9 cellular contexts compared by ENCODE assay signal in the genomic region with DNA sequence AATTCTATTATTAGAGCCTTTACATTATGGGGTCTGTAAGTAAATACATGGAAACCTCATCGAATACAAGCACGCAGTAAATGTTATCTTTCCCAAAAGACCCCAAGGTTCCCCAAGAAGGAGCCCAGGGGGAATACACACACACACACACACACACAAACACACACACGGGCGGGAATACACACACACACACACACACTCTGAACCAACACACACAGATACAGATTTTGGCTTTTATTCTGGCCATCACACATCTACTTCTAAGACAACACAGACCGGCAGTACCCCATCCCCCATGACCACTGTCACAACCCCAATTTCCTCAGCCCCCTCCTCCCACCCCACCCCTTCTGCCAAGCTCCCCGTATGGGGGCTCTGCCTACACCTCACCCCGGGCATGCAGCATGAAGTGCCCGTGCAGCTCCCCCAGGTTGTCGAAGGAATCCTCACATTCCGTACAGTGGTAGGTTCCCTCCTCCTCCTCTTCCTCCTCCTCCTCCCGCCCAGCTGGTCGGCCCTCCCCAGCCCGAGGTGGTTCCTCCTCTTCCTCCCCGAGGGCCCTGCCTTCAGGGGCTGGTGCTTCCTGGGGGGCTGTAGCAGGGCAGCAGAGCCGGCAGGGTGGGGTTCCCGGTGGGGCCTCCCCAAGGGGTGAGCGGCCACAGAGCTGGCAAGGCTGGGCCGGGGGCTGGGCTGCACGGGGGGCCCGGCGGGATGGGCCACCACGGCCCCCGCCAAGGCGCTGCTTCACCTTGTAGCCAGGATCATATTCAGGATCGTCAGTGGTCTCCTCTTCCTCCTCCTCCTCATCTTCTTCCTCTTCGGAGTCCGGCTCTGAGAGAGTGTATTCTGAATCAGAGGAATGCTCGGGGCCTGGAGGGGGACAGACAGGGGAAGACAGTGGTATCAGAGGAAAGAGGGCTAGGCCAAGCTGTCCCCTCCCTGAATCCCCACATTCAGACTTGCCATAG. TPM values are rescaled to one million over a fixed set of nuclear protein-coding genes. Genes with fewer than 3 reads are reported as not detected.
DNase-seq lines count a peak whose midpoint lies in the region; ATAC-seq, FAIRE-seq and TF ChIP-seq lines count a peak whose summit lies in the region.
"Had no signal": no experiment of that assay in that cellular context is flagged by ENCODE, and none has a peak within 500 bp of the region (broad histone marks: within the 10 kb centered on the region; RNA-seq: fewer than 3 reads in every experiment).

No MANE protein-coding gene starts in this region.

- H3K4me2 ChIP-seq in IMR-90 (ENCODE audit: low read depth, low read length) = no peak overlapping the region

- BruUV-seq in IMR-90 (replicated peaks; lab: Mats Ljungman, UMichigan) (no TSS peak), MCF 10A (replicated peaks; lab: Mats Ljungman, UMichigan) (TSS peak; percentile 39)

- H3K9me3 ChIP-seq in IMR-90 (ENCODE audit: control insufficient read depth, insufficient read depth, low read length) (no peaks in the 10 kb centered on the region), skeletal muscle tissue (ENCODE audit: control insufficient read depth in 3 of 3, low read length in 3 of 3) (no peaks in the 10 kb centered on the region), WERI-Rb-1 (ENCODE audit: severe bottlenecking) (no peaks in the 10 kb centered on the region)

- no peak overlapping the region for H3K18ac ChIP-seq in IMR-90 (ENCODE audit: low read depth, low read length)

- no peak for TF ChIP-seq POLR2A in IMR-90 (IDR thresholded peaks at IDR 0.05; ENCODE audit: low read depth, low read length)

- H3K23ac ChIP-seq in IMR-90 (ENCODE audit: low read depth, low read length) = no peak overlapping the region

- peaks cover 9% of the 10 kb centered on the region for H3K4me1 Mint-ChIP-seq in MCF 10A (ENCODE audit: insufficient read depth, unreplicated experiment)

- in situ Hi-C loops in IMR-90 (cut with MboI; ENCODE audit: low sequenced_read_pairs) = no loop called here

- H3K4ac ChIP-seq in IMR-90 (ENCODE audit: low read depth, low read length) = no peak overlapping the region

- H3K9me3 Mint-ChIP-seq in MCF 10A (ENCODE audit: unreplicated experiment) = no peaks in the 10 kb centered on the region

- dilution Hi-C loops in IMR-90 (cut with HindIII; ENCODE audit: low sequenced_read_pairs, unreplicated experiment) = no loop called here

- H3K56ac ChIP-seq in IMR-90 (ENCODE audit: extremely low read depth, insufficient read depth, low read length) = no peak overlapping the region

- no peak overlapping the region for H4K91ac ChIP-seq in IMR-90 (ENCODE audit: insufficient read depth, low read depth, low read length)

- intact Hi-C loops in IMR-90 (cut with micrococcal nuclease) (no loop called here), MCF 10A (cut with micrococcal nuclease) (no loop called here)

- H3K27me3 ChIP-seq in IMR-90 (ENCODE audit: control insufficient read depth, insufficient read depth, low read length) (no peaks in the 10 kb centered on the region), skeletal muscle tissue (ENCODE audit: control insufficient read depth in 3 of 3, insufficient read depth in 3 of 3, low read length in 3 of 3) (no peaks in the 10 kb centered on the region), WERI-Rb-1 (ENCODE audit: insufficient read depth, low read depth, severe bottlenecking) (no peaks in the 10 kb centered on the region)

- no peak overlapping the region for H3K4me3 Mint-ChIP-seq in MCF 10A (ENCODE audit: unreplicated experiment)

- H3K14ac ChIP-seq in IMR-90 (replicated peaks; ENCODE audit: low read depth, low read length) = no peak overlapping the region

- no peak overlapping the region for H2AFZ ChIP-seq in IMR-90 (replicated peaks; ENCODE audit: low read length, poor library complexity)

- POLR2A ChIA-PET in IMR-90 (lab: Charles Lee; ENCODE audit: unreplicated experiment) (no interaction called here), MCF 10A (lab: Yijun Ruan, JAX) (interaction anchor here (0.6 to 5.1 kb wide), 5 partner anchors 10 to 74 kb away, joined by 3 to 45 read pairs (median 3); a partner anchor contains a TSS)

- H2BK5ac ChIP-seq in IMR-90 (ENCODE audit: low read depth, low read length, poor library complexity, severe bottlenecking) = no peak overlapping the region

- peak overlapping the region; percentile 80 for H3K27ac Mint-ChIP-seq in MCF 10A (ENCODE audit: low read depth, unreplicated experiment)

- peaks cover 22 to 46% of the 10 kb centered on the region in 2 experiments for H3K79me1 ChIP-seq in IMR-90 (ENCODE audit: low read depth in 1 of 2, low read length in 2 of 2)

- TF ChIP-seq CTCF in IMR-90 (conservative IDR thresholded peaks at IDR 0.05; ENCODE audit: low read depth, low read length) (no peak), MCF 10A (IDR thresholded peaks at IDR 0.05; ENCODE audit: unreplicated experiment) (no peak), WERI-Rb-1 (IDR thresholded peaks at IDR 0.05; ENCODE audit: low read depth, low read length) (no peak)

- no peak overlapping the region for H2BK20ac ChIP-seq in IMR-90 (ENCODE audit: low read depth, low read length)

- no peak for TF ChIP-seq RAD21 in IMR-90 (IDR thresholded peaks at IDR 0.05; ENCODE audit: low read length)

- no peak overlapping the region for H4K8ac ChIP-seq in IMR-90 (ENCODE audit: low read depth in 2 of 2, low read length in 2 of 2)

- H3K9ac ChIP-seq in IMR-90 (ENCODE audit: low read depth, low read length) (no peak overlapping the region), skeletal muscle tissue (ENCODE audit: low read depth in 1 of 3, low read length in 3 of 3) (no peak overlapping the region)

- no peak for ATAC-seq in IMR-90 (ENCODE audit: low read depth)
- ATAC-seq: SK-N-SH treated with all-trans-retinoic acid at 6 μM for 48 hours had no signal

- peaks cover 7% of the 10 kb centered on the region for H3K36me3 Mint-ChIP-seq in MCF 10A (ENCODE audit: insufficient read depth, unreplicated experiment)

- H2BK15ac ChIP-seq in IMR-90 (ENCODE audit: low read depth, low read length) = no peak overlapping the region

- no peak for FAIRE-seq in frontal cortex (lab: Jason Lieb, UNC)

- H4K5ac ChIP-seq in IMR-90 (ENCODE audit: low read depth, low read length) = no peak overlapping the region

- H3K27ac ChIP-seq in IMR-90 (ENCODE audit: insufficient read depth, low read length) = no peak overlapping the region
- peak overlapping the region; percentile 19 for H3K27ac ChIP-seq in skeletal muscle tissue (ENCODE audit: low read depth, low read length)
- no peak overlapping the region for H3K27ac ChIP-seq in WERI-Rb-1

- H4K20me1 ChIP-seq in IMR-90 (ENCODE audit: insufficient read depth, low read length) = peaks cover 17% of the 10 kb centered on the region

- H2AK9ac ChIP-seq in IMR-90 (replicated peaks; ENCODE audit: low read depth, low read length, poor library complexity) = peak overlapping the region; percentile 55

- no peaks in the 10 kb centered on the region for H3K4me1 ChIP-seq in IMR-90 (ENCODE audit: control insufficient read depth, insufficient read depth, low read length)
- H3K4me1 ChIP-seq in skeletal muscle tissue (ENCODE audit: control insufficient read depth in 3 of 3, insufficient read depth in 3 of 3, low read length in 3 of 3) = peaks cover 0 to 4% (median 0%) of the 10 kb centered on the region in 3 donors

- no peak for DNase-seq in IMR-90
- DNase-seq in MCF 10A (ENCODE audit: unreplicated experiment) = no peak
- no peak for DNase-seq in WERI-Rb-1
- DNase-seq in frontal cortex (ENCODE audit: low spot score in 2 of 2) = no peak
- DNase-seq: activated effector memory CD4-positive, alpha-beta T cell treated with Interleukin-2 at 50 U/mL for 16 hours; NCI-H2107; stimulated activated CD4-positive, alpha-beta T cell treated with anti-CD3 and anti-CD28 coated beads, Interleukin-4, amount 100 ng/mL, for 24 hours had no signal

- H2BK120ac ChIP-seq in IMR-90 (ENCODE audit: low read depth, low read length) = no peak overlapping the region

- peaks cover 9% of the 10 kb centered on the region for H3K9me1 ChIP-seq in IMR-90 (ENCODE audit: insufficient read depth, low read length)

- WGBS in IMR-90 (ENCODE audit: extremely low coverage in 2 of 2, insufficient read length in 1 of 2), 2 experiments = 93% methylated on average over 7 of the region's 28 CpGs; no CpG with 5 or more reads in 1 of the 2 experiments

- no peaks in the 10 kb centered on the region for H3K27me3 Mint-ChIP-seq in MCF 10A (ENCODE audit: insufficient read depth, unreplicated experiment)

- H3K36me3 ChIP-seq in IMR-90 (ENCODE audit: control insufficient read depth, insufficient read depth, low read length) = peaks cover 23% of the 10 kb centered on the region
- H3K36me3 ChIP-seq in skeletal muscle tissue (ENCODE audit: control insufficient read depth in 3 of 3, insufficient read depth in 3 of 3, low read length in 3 of 3) = peaks cover 8 to 17% (median 8%) of the 10 kb centered on the region in 3 donors
- H3K36me3 ChIP-seq in WERI-Rb-1 = peaks cover 41% of the 10 kb centered on the region

- CTCF ChIA-PET in IMR-90 (lab: Yijun Ruan, JAX) (no interaction called here), MCF 10A (lab: Yijun Ruan, JAX) (interaction anchor here (0.5 to 0.7 kb wide), 3 partner anchors 13 to 998 kb away, joined by 3 read pairs; no protein-coding TSS in a partner anchor)

- H3K4me3 ChIP-seq in IMR-90 (ENCODE audit: insufficient read depth, low read depth, low read length) (no peak overlapping the region), skeletal muscle tissue (ENCODE audit: low read length in 3 of 3) (no peak overlapping the region), WERI-Rb-1 (ENCODE audit: low read depth, low read length) (no peak overlapping the region)

- no peak overlapping the region for H2AK5ac ChIP-seq in IMR-90 (ENCODE audit: low read depth, low read length)

RNA-seq across cellular contexts. Expression of a gene that starts 4.4 kb away (rescaled TPM):
- total RNA-seq in IMR-90 (2012; rRNA removed) (not detected in 2 replicates), MCF 10A (2022) (0.28 and 0.88 TPM in 2 replicates), skeletal muscle tissue (not detected), frontal cortex (not detected)
- 0.10 TPM in 2 replicates for polyA plus RNA-seq in IMR-90 (2012; rRNA removed)
- 0.02 TPM in 1 of 2 replicates, not detected in the other for polyA plus RNA-seq in IMR-90 (2012; cell fraction: cytosol; rRNA removed)
- polyA plus RNA-seq in IMR-90 (2012; cell fraction: nucleus; rRNA removed; ENCODE audit: low replicate concordance) = 0.47 and 1.0 TPM in 2 replicates

RNA-seq across cellular contexts. Expression of a gene that starts 11.1 kb away (rescaled TPM):
- total RNA-seq in IMR-90 (2012; rRNA removed) (8.6 and 13.8 TPM in 2 replicates), MCF 10A (2022) (13.2 and 18.4 TPM in 2 replicates), skeletal muscle tissue (6.8 TPM), frontal cortex (5.3 TPM)
- 19.5 and 24.9 TPM in 2 replicates for polyA plus RNA-seq in IMR-90 (2012; rRNA removed)
- 15.5 and 19.7 TPM in 2 replicates for polyA plus RNA-seq in IMR-90 (2012; cell fraction: cytosol; rRNA removed)
- 8.5 and 11.8 TPM in 2 replicates for polyA plus RNA-seq in IMR-90 (2012; cell fraction: nucleus; rRNA removed; ENCODE audit: low replicate concordance)

RNA-seq across cellular contexts. Expression of a gene that starts 11.6 kb away (rescaled TPM):
- total RNA-seq in IMR-90 (2012; rRNA removed) = 9.0 and 10.8 TPM in 2 replicates
- 6.8 and 9.9 TPM in 2 replicates for polyA plus RNA-seq in IMR-90 (2012; rRNA removed)
- 4.8 and 5.9 TPM in 2 replicates for polyA plus RNA-seq in IMR-90 (2012; cell fraction: cytosol; rRNA removed)
- polyA plus RNA-seq in IMR-90 (2012; cell fraction: nucleus; rRNA removed; ENCODE audit: low replicate concordance) = 24.0 and 30.1 TPM in 2 replicates
- 21.0 and 26.5 TPM in 2 replicates for total RNA-seq in MCF 10A (2022)
- total RNA-seq in skeletal muscle tissue = 24.5 TPM
- total RNA-seq in frontal cortex = 140 TPM

RNA-seq across cellular contexts. Expression of a gene that starts 11.9 kb away (rescaled TPM):
- 9.9 and 10.3 TPM in 2 replicates for total RNA-seq in IMR-90 (2012; rRNA removed)
- polyA plus RNA-seq in IMR-90 (2012; rRNA removed) = 32.3 and 45.4 TPM in 2 replicates
- 49.1 and 54.4 TPM in 2 replicates for polyA plus RNA-seq in IMR-90 (2012; cell fraction: cytosol; rRNA removed)
- polyA plus RNA-seq in IMR-90 (2012; cell fraction: nucleus; rRNA removed; ENCODE audit: low replicate concordance) = 16.4 and 17.3 TPM in 2 replicates
- 18.6 and 23.3 TPM in 2 replicates for total RNA-seq in MCF 10A (2022)
- 44.9 TPM for total RNA-seq in skeletal muscle tissue
- 157 TPM for total RNA-seq in frontal cortex

RNA-seq across cellular contexts. Expression of a gene that starts 31.9 kb away (rescaled TPM):
- total RNA-seq in IMR-90 (2012; rRNA removed) (0.54 and 0.83 TPM in 2 replicates), MCF 10A (2022) (0.74 TPM in 1 of 2 replicates, not detected in the other), skeletal muscle tissue (6.8 TPM), frontal cortex (6.9 TPM)
- polyA plus RNA-seq in IMR-90 (2012; rRNA removed) = 1.0 and 1.4 TPM in 2 replicates
- 1.0 and 1.5 TPM in 2 replicates for polyA plus RNA-seq in IMR-90 (2012; cell fraction: cytosol; rRNA removed)
- polyA plus RNA-seq in IMR-90 (2012; cell fraction: nucleus; rRNA removed; ENCODE audit: low replicate concordance) = 2.4 and 3.2 TPM in 2 replicates
